In the genomic region with DNA sequence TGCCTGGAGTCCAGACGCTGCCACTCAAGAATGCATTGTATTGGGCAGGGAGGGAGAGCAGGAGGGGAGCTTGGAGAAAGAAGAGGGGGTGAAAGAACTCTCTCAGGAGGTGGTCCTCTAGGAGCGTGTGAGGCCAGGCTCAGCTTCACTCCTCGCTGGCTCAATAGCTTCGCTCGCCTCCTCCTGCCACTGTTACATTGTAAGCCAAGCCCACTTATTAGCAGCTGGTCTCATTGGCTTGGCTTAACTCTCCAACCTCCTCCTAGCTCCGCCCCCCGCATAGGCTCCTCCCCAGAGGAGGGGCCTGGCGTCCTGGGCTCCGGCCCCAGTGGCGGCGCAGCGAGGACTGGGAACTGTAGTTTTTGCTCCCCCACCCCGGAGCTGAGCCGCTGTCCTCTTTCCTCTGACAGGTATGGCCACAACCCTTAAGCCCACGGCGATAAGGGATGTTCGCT, we compare ENCODE assay signal across 8 cellular contexts. TPM values are rescaled to one million over a fixed set of nuclear protein-coding genes. Genes with fewer than 3 reads are reported as not detected.
DNase-seq lines count a peak whose midpoint lies in the region; ATAC-seq and TF ChIP-seq lines count a peak whose summit lies in the region.

A gene (minus strand): TSS at position 165 of the 455 bp plus-strand sequence. CDS start 317 bp downstream, outside the sequence.

- H3K4me1 Mint-ChIP-seq in activated CD8-positive, alpha-beta T cell treated with anti-CD3 and anti-CD28 coated beads for 36 hours (ENCODE audit: low read depth) = peaks cover 29% of the 10 kb centered on the region
- peaks cover 13 to 16% of the 10 kb centered on the region in 2 donors for H3K4me1 Mint-ChIP-seq in effector memory CD8-positive, alpha-beta T cell (ENCODE audit: low read depth in 2 of 2)

- H3K36me3 ChIP-seq in BLaER1 treated with 17β-estradiol and CSF1 and Interleukin-3, amounts not matched to agents 10 nM and 100 nM = no peaks in the 10 kb centered on the region

- H3K4me2 ChIP-seq in BLaER1 treated with 17β-estradiol and CSF1 and Interleukin-3, amounts not matched to agents 10 nM and 100 nM = peak within 1 kb of the TSS; percentile 68 to 83 (median 79)

- H4K20me1 ChIP-seq in BLaER1 treated with 17β-estradiol and CSF1 and Interleukin-3, amounts not matched to agents 10 nM and 100 nM = peaks cover 0 to 15% (median 0%) of the 10 kb centered on the region in 11 experiments; a peak in 6 of 22 replicates

- POLR2A ChIA-PET in activated CD8-positive, alpha-beta T cell treated with anti-CD3 and anti-CD28 coated beads for 36 hours (lab: Charles Lee) = no interaction called here

- H3K9me3 ChIP-seq in BLaER1 treated with 17β-estradiol and CSF1 and Interleukin-3, amounts not matched to agents 10 nM and 100 nM (replicated peaks in 1 of 11) = no peaks in the 10 kb centered on the region

- peaks cover 58 to 66% (median 64%) of the 10 kb centered on the region in 10 experiments for H3K4me1 ChIP-seq in BLaER1 treated with 17β-estradiol and CSF1 and Interleukin-3, amounts not matched to agents 10 nM and 100 nM

- intact Hi-C loops in activated CD8-positive, alpha-beta T cell treated with anti-CD3 and anti-CD28 coated beads for 36 hours (cut with micrococcal nuclease) = loop anchor here (10.0 kb wide), 1 partner anchor 305 kb away; a partner anchor contains a TSS

- H3K4me3 Mint-ChIP-seq in activated CD8-positive, alpha-beta T cell treated with anti-CD3 and anti-CD28 coated beads for 36 hours = no peak within 1 kb of the TSS
- peak within 1 kb of the TSS; percentile 14 to 40 for H3K4me3 Mint-ChIP-seq in effector memory CD8-positive, alpha-beta T cell

- H3K9me3 Mint-ChIP-seq in activated CD8-positive, alpha-beta T cell treated with anti-CD3 and anti-CD28 coated beads for 36 hours = no peaks in the 10 kb centered on the region
- no peaks in the 10 kb centered on the region for H3K9me3 Mint-ChIP-seq in effector memory CD8-positive, alpha-beta T cell

- peaks cover 30% of the 10 kb centered on the region for H3K27me3 Mint-ChIP-seq in activated CD8-positive, alpha-beta T cell treated with anti-CD3 and anti-CD28 coated beads for 36 hours
- H3K27me3 Mint-ChIP-seq in effector memory CD8-positive, alpha-beta T cell = peaks cover 63 to 95% of the 10 kb centered on the region in 2 donors

- CTCF ChIA-PET in activated CD8-positive, alpha-beta T cell treated with anti-CD3 and anti-CD28 coated beads for 36 hours (lab: Charles Lee) = interaction anchor here (1.0 to 2.5 kb wide), 6 partner anchors 8 to 201 kb away, joined by 3 to 11 read pairs (median 4); no protein-coding TSS in a partner anchor

- H3K27me3 ChIP-seq in BLaER1 treated with 17β-estradiol and CSF1 and Interleukin-3, amounts not matched to agents 10 nM and 100 nM = peaks cover 43 to 54% (median 48%) of the 10 kb centered on the region in 11 experiments

- no peak within 1 kb of the TSS for H3K27ac ChIP-seq in BLaER1 treated with 17β-estradiol and CSF1 and Interleukin-3, amounts not matched to agents 10 nM and 100 nM

- no peak within 1 kb of the TSS for H3K9ac ChIP-seq in BLaER1 treated with 17β-estradiol and CSF1 and Interleukin-3, amounts not matched to agents 10 nM and 100 nM

- no peaks in the 10 kb centered on the region for H3K36me3 Mint-ChIP-seq in activated CD8-positive, alpha-beta T cell treated with anti-CD3 and anti-CD28 coated beads for 36 hours (ENCODE audit: low read depth)
- H3K36me3 Mint-ChIP-seq in effector memory CD8-positive, alpha-beta T cell (ENCODE audit: insufficient read depth) = peaks cover 3% of the 10 kb centered on the region

- no peak within 1 kb of the TSS for H3K27ac Mint-ChIP-seq in activated CD8-positive, alpha-beta T cell treated with anti-CD3 and anti-CD28 coated beads for 36 hours
- no peak within 1 kb of the TSS for H3K27ac Mint-ChIP-seq in effector memory CD8-positive, alpha-beta T cell

- peak; percentile 97 for DNase-seq in NCI-H69 (lab: John Stamatoyannopoulos, UW)
- DNase-seq in activated CD8-positive, alpha-beta T cell treated with anti-CD3 and anti-CD28 coated beads for 36 hours = peak; percentile 85
- peak; percentile 78 to 79 (median 78) for DNase-seq in effector memory CD8-positive, alpha-beta T cell
- DNase-seq in medulla oblongata (ENCODE audit: extremely low spot score) = peak; percentile 99
- DNase-seq in stimulated activated CD8-positive, alpha-beta memory T cell treated with anti-CD3 and anti-CD28 coated beads, Interleukin-12 subunit alpha, Interleukin-12 subunit beta, amount 100 ng/mL, for 1 hour (ENCODE audit: low read depth) = peak; percentile 38

- ATAC-seq in GM19372 (IDR thresholded peaks at IDR 0.05; ENCODE audit: low read depth, unreplicated experiment) (peak; percentile 95), HG03469 (IDR thresholded peaks at IDR 0.05; ENCODE audit: unreplicated experiment) (peak; percentile 76)
- ATAC-seq in activated CD8-positive, alpha-beta T cell treated with anti-CD3 and anti-CD28 coated beads for 36 hours = peak; percentile 99
- ATAC-seq in effector memory CD8-positive, alpha-beta T cell (replicated peaks) = peak; percentile 100

- no peak for TF ChIP-seq CTCF in activated CD8-positive, alpha-beta T cell treated with anti-CD3 and anti-CD28 coated beads for 36 hours (IDR thresholded peaks at IDR 0.05)

- H3K4me3 ChIP-seq in BLaER1 treated with 17β-estradiol and CSF1 and Interleukin-3, amounts not matched to agents 10 nM and 100 nM = peak within 1 kb of the TSS in 5 of 10 experiments; percentile 2 to 43 (median 21); a peak in 5 of 20 replicates

RNA-seq across cellular contexts. Expression of the gene that starts here (rescaled TPM):
- under 1 TPM in 1 of 2 experiments, not detected in 1; 0.11 TPM for total RNA-seq in activated CD8-positive, alpha-beta T cell treated with anti-CD3 and anti-CD28 coated beads for 36 hours

Comparison
In these comparisons a context has a peak if more than half of its experiments do, and no peak if none do; other contexts are left out.
1. Peak in DNase-seq and ATAC-seq in activated CD8-positive, alpha-beta T cell treated with anti-CD3 and anti-CD28 coated beads for 36 hours; RNA of the gene not detected or under 1 TPM.
2. DNase-seq: peak in every context shown above with its lines; median percentile 99 in medulla oblongata; 97 in NCI-H69; 85 in activated CD8-positive, alpha-beta T cell treated with anti-CD3 and anti-CD28 coated beads for 36 hours; 78 in effector memory CD8-positive, alpha-beta T cell; 38 in stimulated activated CD8-positive, alpha-beta memory T cell treated with anti-CD3 and anti-CD28 coated beads, Interleukin-12 subunit alpha, Interleukin-12 subunit beta, amount 100 ng/mL, for 1 hour.